21 cellular contexts compared by ENCODE assay signal in genomic region chr7:142334236-142334635, GRCh38.
DNase-seq lines count a peak whose midpoint lies in the region; ATAC-seq lines count a peak whose summit lies in the region.
"Had no signal": no experiment of that assay in that cellular context is flagged by ENCODE, and none has a peak within 500 bp of the region (broad histone marks: within the 10 kb centered on the region; RNA-seq: fewer than 3 reads in every experiment).

No MANE protein-coding gene starts in this region.

- no peak for ATAC-seq in HG02870 (IDR thresholded peaks at IDR 0.05; ENCODE audit: unreplicated experiment)
- ATAC-seq: HCT116 had no signal

- H3K27ac ChIP-seq in angular gyrus (ENCODE audit: low read depth, low read length) = peak overlapping the region; percentile 91
- H3K27ac ChIP-seq: 22Rv1, Peyer's patch, SJCRH30 had no signal

- DNase-seq in NCI-H82 treated with DMSO at 0.1 percent for 48 hours (lab: John Stamatoyannopoulos, UW; ENCODE audit: unreplicated experiment) (peak; percentile 86), NCI-H82 (lab: John Stamatoyannopoulos, UW) (no peak), medulla oblongata (ENCODE audit: extremely low spot score) (peak; percentile 80), superior temporal gyrus (ENCODE audit: extremely low spot score) (peak; percentile 90), activated T-cell treated with anti-CD3 and anti-CD28 coated beads for 4 hours (no peak), D341Med (ENCODE audit: low spot score) (no peak)
- DNase-seq: ACHN, DMS53, GF-D8, GOT3, NCI-H1105, NCI-H2029 treated with DMSO at 0.1 percent for 48 hours, NCI-H226, NCI-H510A treated with DMSO at 0.1 percent for 48 hours, NCI-H748 treated with DMSO at 0.1 percent for 48 hours, Peyer's patch, SJCRH30 had no signal

Comparison
In these comparisons a context has a peak if more than half of its experiments do, and no peak if none do; other contexts are left out.
1. DNase-seq: peak in NCI-H82 treated with DMSO at 0.1 percent for 48 hours (single experiment), medulla oblongata (single experiment) and superior temporal gyrus (single experiment); none in NCI-H82 (single experiment), activated T-cell treated with anti-CD3 and anti-CD28 coated beads for 4 hours (single experiment) and D341Med (single experiment).